ENCODE assay signal across 9 cellular contexts in the genomic region with DNA sequence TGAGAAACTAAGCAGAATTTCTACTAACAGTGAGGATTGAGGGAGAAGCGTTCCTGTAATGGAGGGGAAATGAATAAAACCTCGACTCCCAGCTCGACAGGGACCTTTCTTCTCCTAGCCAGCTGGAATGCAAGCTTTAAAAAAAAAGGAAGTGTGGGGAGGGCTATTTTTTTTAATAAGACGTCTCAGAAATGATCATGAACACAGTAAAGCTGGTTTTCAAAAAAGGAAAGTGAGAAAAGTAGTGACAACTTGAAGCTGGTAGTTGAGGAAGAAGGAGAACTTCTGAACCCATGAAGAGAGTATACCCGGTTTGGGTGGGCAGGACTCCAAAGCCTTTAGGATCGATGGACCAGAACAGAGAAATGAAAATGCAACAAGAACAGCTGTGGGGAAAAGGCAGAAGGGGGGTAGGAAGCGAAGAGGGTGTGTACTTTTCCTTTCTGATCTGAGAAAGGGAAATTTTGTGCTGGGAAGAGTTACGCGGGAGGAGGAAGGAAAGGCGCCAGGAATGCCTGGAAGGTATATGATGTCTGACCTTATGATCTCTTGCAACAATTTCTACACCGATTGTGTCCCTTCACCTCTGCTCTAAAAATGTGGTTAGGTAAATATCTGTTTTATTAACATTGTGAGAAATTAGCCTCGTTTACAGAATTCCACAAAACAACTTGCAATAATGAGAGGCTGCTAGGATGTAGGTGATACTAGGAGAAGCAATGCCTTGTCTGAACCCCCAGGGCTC. TPM values are rescaled to one million over a fixed set of nuclear protein-coding genes. Genes with fewer than 3 reads are reported as not detected.
DNase-seq lines count a peak whose midpoint lies in the region; ATAC-seq and TF ChIP-seq lines count a peak whose summit lies in the region.
"Had no signal": no experiment of that assay in that cellular context is flagged by ENCODE, and none has a peak within 500 bp of the region (broad histone marks: within the 10 kb centered on the region; RNA-seq: fewer than 3 reads in every experiment).

No MANE protein-coding gene starts in this region.

- peak overlapping the region; percentile 81 for H3K27ac ChIP-seq in HUES48 (ENCODE audit: low read depth, low read length)
- H3K27ac ChIP-seq in adrenal gland = peak overlapping the region in 3 of 5 donors; percentile 4 to 65 (median 45)
- H3K27ac ChIP-seq in iPS-18a (ENCODE audit: low read length) = no peak overlapping the region
- H3K27ac ChIP-seq in spleen = peak overlapping the region in 7 of 8 donors; percentile 20 to 69 (median 46)

- H3K27me3 ChIP-seq in HUES48 (ENCODE audit: control insufficient read depth, insufficient read depth, low read length) (peaks cover 53% of the 10 kb centered on the region), adrenal gland (no peaks in the 10 kb centered on the region), iPS-18a (ENCODE audit: control insufficient read depth, insufficient read depth, low read length) (peaks cover 52% of the 10 kb centered on the region), spleen (replicated peaks in 1 of 7) (peaks cover 0 to 68% (median 3%) of the 10 kb centered on the region in 7 donors)

- ATAC-seq in GM21619 (IDR thresholded peaks at IDR 0.05; ENCODE audit: unreplicated experiment) = no peak

- no peak for TF ChIP-seq CTCF in adrenal gland (IDR thresholded peaks at IDR 0.05)
- TF ChIP-seq CTCF in spleen (IDR thresholded peaks at IDR 0.05 in 8 of 11, conservative IDR thresholded peaks at IDR 0.05 in 3 of 11) = no peak

- H3K36me3 ChIP-seq in HUES48 (ENCODE audit: control insufficient read depth, insufficient read depth, low read length) (no peaks in the 10 kb centered on the region), adrenal gland (replicated peaks in 1 of 2) (no peaks in the 10 kb centered on the region), iPS-18a (ENCODE audit: control insufficient read depth, low read depth, low read length) (no peaks in the 10 kb centered on the region), spleen (no peaks in the 10 kb centered on the region)

- no peak for TF ChIP-seq POLR2A in adrenal gland (IDR thresholded peaks at IDR 0.05)
- TF ChIP-seq POLR2A in spleen (IDR thresholded peaks at IDR 0.05) = no peak

- H3K9ac ChIP-seq in HUES48 (ENCODE audit: low read depth, low read length) (no peak overlapping the region), iPS-18a (ENCODE audit: low read length) (peak overlapping the region; percentile 35)

- intact Hi-C loops in adrenal gland (cut with DNase I) = no loop called here
- intact Hi-C loops in spleen (cut with DNase I; ENCODE audit: low total_unique reads) = no loop called here
- intact Hi-C loops in head of caudate nucleus (cut with DNase I) = no loop called here

- no peaks in the 10 kb centered on the region for H3K9me3 ChIP-seq in HUES48 (ENCODE audit: control insufficient read depth, insufficient read depth, low read length)
- H3K9me3 ChIP-seq in adrenal gland (replicated peaks in 1 of 3) = no peaks in the 10 kb centered on the region
- H3K9me3 ChIP-seq in iPS-18a (ENCODE audit: control insufficient read depth, low read depth, low read length) = no peaks in the 10 kb centered on the region
- peaks cover 0 to 6% (median 0%) of the 10 kb centered on the region in 8 donors for H3K9me3 ChIP-seq in spleen

- H3K4me3 ChIP-seq in HUES48 (ENCODE audit: low read depth, low read length) = peak overlapping the region; percentile 28
- peak overlapping the region in 1 of 4 donors; percentile 32 for H3K4me3 ChIP-seq in adrenal gland
- peak overlapping the region; percentile 58 for H3K4me3 ChIP-seq in iPS-18a (ENCODE audit: low read length)
- peak overlapping the region in 4 of 8 donors; percentile 1 to 47 (median 16) for H3K4me3 ChIP-seq in spleen

- DNase-seq in adrenal gland = no peak
- no peak for DNase-seq in spleen
- no peak for DNase-seq in activated naive CD4-positive, alpha-beta T cell treated with Interleukin-2 at 50 U/mL for 16 hours
- DNase-seq in head of caudate nucleus = no peak
- DNase-seq in NCI-H2081 treated with DMSO at 0.1 percent for 48 hours (lab: John Stamatoyannopoulos, UW) = no peak
- DNase-seq: NCI-H2227 treated with DMSO at 0.1 percent for 48 hours had no signal

- 43 to 58% (median 46%) methylated on average over 12 of the region's 12 CpGs for WGBS in adrenal gland, 4 donors
- 4 to 15% (median 12%) methylated on average over 12 of the region's 12 CpGs for WGBS in spleen, 5 donors

- H3K4me1 ChIP-seq in HUES48 (ENCODE audit: control insufficient read depth, insufficient read depth, low read length) (peaks cover 67% of the 10 kb centered on the region), adrenal gland (replicated peaks in 1 of 2) (peaks cover 0 to 20% of the 10 kb centered on the region in 2 donors), iPS-18a (ENCODE audit: control insufficient read depth, low read depth, low read length) (peaks cover 52% of the 10 kb centered on the region), spleen (peaks cover 16 to 50% (median 29%) of the 10 kb centered on the region in 6 donors)

RNA-seq across cellular contexts. Expression of a gene that starts 22.6 kb away (rescaled TPM):
- total RNA-seq in adrenal gland (100 to 1,000 TPM in 2 of 8 donors, 10 to 100 TPM in 6; 22.4 to 118 (median 46.0) TPM), spleen (100 to 1,000 TPM in 2 of 7 donors, 10 to 100 TPM in 5; 50.4 to 121 (median 73.6) TPM)
- polyA plus RNA-seq in adrenal gland (10 to 100 TPM in 2 of 3 donors, 1 to 10 TPM in 1; 9.7 to 16.7 (median 13.7) TPM), spleen (10 to 100 TPM; 17.7 to 26.4 (median 22.6) TPM)
